Comparison of ENCODE assay signal across 28 cellular contexts in the genomic region with DNA sequence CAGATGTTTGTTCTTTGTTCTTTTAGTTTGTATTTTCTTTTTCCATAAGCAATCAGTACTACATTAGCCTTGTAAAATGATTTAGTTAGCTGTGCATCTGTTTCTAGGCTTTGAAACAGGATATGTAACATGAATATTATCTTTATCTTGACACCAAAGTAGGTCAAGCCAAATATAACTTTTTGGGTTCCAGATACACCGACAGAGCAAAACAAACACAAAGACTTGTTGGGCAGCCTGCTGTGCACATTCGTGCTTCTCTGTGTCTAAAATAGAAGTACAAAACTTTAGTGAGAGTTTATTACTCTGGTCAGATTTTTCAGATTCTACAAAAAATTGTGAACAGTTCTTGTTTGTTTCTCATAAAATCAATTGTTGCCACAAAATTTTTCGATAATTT.
"Had no signal": no experiment of that assay in that cellular context is flagged by ENCODE, and none has a peak within 500 bp of the region (broad histone marks: within the 10 kb centered on the region; RNA-seq: fewer than 3 reads in every experiment).

No MANE protein-coding gene starts in this region.

- H3K36me3 ChIP-seq: adrenal gland had no signal

- H3K4me3 ChIP-seq: adrenal gland, body of pancreas had no signal

- H3K27ac ChIP-seq: adrenal gland, body of pancreas, epithelial cell of prostate had no signal

- DNase-seq: activated CD4-positive, alpha-beta memory T cell treated with anti-CD3 and anti-CD28 coated beads for 36 hours; activated CD4-positive, alpha-beta T cell treated with anti-CD3 and anti-CD28 coated beads for 36 hours; activated CD4-positive, alpha-beta T cell treated with anti-CD3 and anti-CD28 coated beads, Interleukin-2, amount 10 ng/mL, durations not matched to agents 24 days and 14 days; activated CD4-positive, CD25-positive, alpha-beta regulatory T cell; activated CD4-positive, CD25-positive, alpha-beta regulatory T cell treated with anti-CD3 and anti-CD28 coated beads, Interleukin-2, amount 50 U/mL, for 72 hours; activated CD8-positive, alpha-beta memory T cell treated with anti-CD3 and anti-CD28 coated beads, Interleukin-2, amount 10 ng/mL, durations not matched to agents 7 days and 5 days; activated CD8-positive, alpha-beta memory T cell treated with anti-CD3 and anti-CD28 coated beads, Interleukin-2, amount 50 U/mL, for 4 hours; activated CD8-positive, alpha-beta T cell treated with anti-CD3 and anti-CD28 coated beads, Interleukin-2, amount 10 ng/mL, durations not matched to agents 7 days and 5 days; activated effector memory CD4-positive, alpha-beta T cell treated with anti-CD3 and anti-CD28 coated beads, Interleukin-2, amount 50 U/mL, for 16 hours; activated naive CD4-positive, alpha-beta T cell treated with anti-CD3 and anti-CD28 coated beads for 36 hours; activated naive CD8-positive, alpha-beta T cell treated with anti-CD3 and anti-CD28 coated beads for 36 hours; activated naive CD8-positive, alpha-beta T cell treated with anti-CD3 and anti-CD28 coated beads, Interleukin-2, amount 50 U/mL, for 24 hours; activated T-cell treated with anti-CD3 and anti-CD28 coated beads, Interleukin-2, amount 50 U/mL, for 1 hour; activated T-cell treated with anti-CD3 and anti-CD28 coated beads, Interleukin-2, amount 50 U/mL, for 48 hours; adrenal gland; amygdala; aorta; body of pancreas; caudate nucleus; cortex of kidney; dermis blood vessel endothelial cell; effector CD4-positive, alpha-beta T cell; effector memory CD8-positive, alpha-beta T cell; foreskin fibroblast; head of caudate nucleus; T-helper 2 cell had no signal

- H3K4me1 ChIP-seq: adrenal gland, body of pancreas had no signal

- ATAC-seq: activated CD4-positive, alpha-beta T cell treated with anti-CD3 and anti-CD28 coated beads for 36 hours; activated CD8-positive, alpha-beta memory T cell treated with anti-CD3 and anti-CD28 coated beads, Interleukin-2, amount 10 ng/mL, durations not matched to agents 7 days and 5 days; activated CD8-positive, alpha-beta T cell treated with anti-CD3 and anti-CD28 coated beads, Interleukin-2, amount 10 ng/mL, durations not matched to agents 7 days and 5 days; activated naive CD8-positive, alpha-beta T cell treated with anti-CD3 and anti-CD28 coated beads, Interleukin-2, amount 50 U/mL, for 24 hours; body of pancreas; effector memory CD8-positive, alpha-beta T cell had no signal

- H3K9me3 ChIP-seq: adrenal gland, body of pancreas had no signal

- FAIRE-seq: endothelial cell of umbilical vein had no signal

- H3K27me3 ChIP-seq: adrenal gland, body of pancreas had no signal
